ENCODE assay signal across 10 cellular contexts in genomic region chr11:92340839-92341238, GRCh38.
DNase-seq lines count a peak whose midpoint lies in the region; ATAC-seq and TF ChIP-seq lines count a peak whose summit lies in the region.
"Had no signal": no experiment of that assay in that cellular context is flagged by ENCODE, and none has a peak within 500 bp of the region (broad histone marks: within the 10 kb centered on the region; RNA-seq: fewer than 3 reads in every experiment).

No MANE protein-coding gene starts in this region.

- no peaks in the 10 kb centered on the region for H3K9me3 ChIP-seq in AG04450 (ENCODE audit: control insufficient read depth, insufficient read depth, low read length)
- no peaks in the 10 kb centered on the region for H3K9me3 ChIP-seq in OCI-LY1 (ENCODE audit: low read length)

- H3K27me3 ChIP-seq in AG04450 (ENCODE audit: control insufficient read depth, insufficient read depth, low read length) (no peaks in the 10 kb centered on the region), OCI-LY1 (ENCODE audit: insufficient read depth, low read length) (no peaks in the 10 kb centered on the region), foreskin keratinocyte (peaks cover 6% of the 10 kb centered on the region)

- no peak overlapping the region for H3K9ac ChIP-seq in OCI-LY1 (ENCODE audit: low read length)

- no peaks in the 10 kb centered on the region for H3K36me3 ChIP-seq in OCI-LY1 (ENCODE audit: insufficient read depth, low read length)

- ATAC-seq in foreskin keratinocyte (peak; percentile 57), left ventricle myocardium superior (no peak)

- no peaks in the 10 kb centered on the region for H4K20me1 ChIP-seq in OCI-LY1 (ENCODE audit: insufficient read depth, low read length)

- no peaks in the 10 kb centered on the region for H3K9me2 ChIP-seq in OCI-LY1 (ENCODE audit: low read depth, low read length)

- POLR2A ChIA-PET in AG04450 (lab: Yijun Ruan, JAX): no interaction called here

- H3K27ac ChIP-seq in AG04450 (ENCODE audit: low read depth, low read length) (no peak overlapping the region), OCI-LY1 (ENCODE audit: low read depth, low read length, poor library complexity, severe bottlenecking) (no peak overlapping the region), foreskin keratinocyte (no peak overlapping the region)

- no peak overlapping the region for H2AFZ ChIP-seq in OCI-LY1 (ENCODE audit: low read length)

- DNase-seq in AG04450 (ENCODE audit: low read depth, low spot score) (no peak), GM12865 (ENCODE audit: low read depth) (peak; percentile 28), foreskin keratinocyte (peak in 1 of 2 donors; percentile 25), NCI-H2107 treated with DMSO at 0.1 percent for 48 hours (lab: John Stamatoyannopoulos, UW; ENCODE audit: unreplicated experiment) (no peak), NCI-H1694 (lab: John Stamatoyannopoulos, UW) (no peak), left ventricle myocardium superior (no peak)
- no peak for DNase-seq in activated effector memory CD4-positive, alpha-beta T cell treated with Interleukin-2 at 50 U/mL for 16 hours
- DNase-seq: activated naive CD8-positive, alpha-beta T cell treated with anti-CD3 and anti-CD28 coated beads, Interleukin-2, amount 10 ng/mL, durations not matched to agents 7 days and 5 days; stimulated activated CD4-positive, alpha-beta T cell treated with anti-CD3 and anti-CD28 coated beads, Interleukin-2, amount 100 ng/mL, for 48 hours had no signal

- TF ChIP-seq CTCF in AG04450 (IDR thresholded peaks at IDR 0.05; ENCODE audit: low read depth, low read length) (peak; percentile 47), GM12865 (IDR thresholded peaks at IDR 0.05; ENCODE audit: insufficient read depth, low read depth, low read length, missing control alignments) (peak; percentile 46), OCI-LY1 (IDR thresholded peaks at IDR 0.05; ENCODE audit: low read length) (peak; percentile 59), foreskin keratinocyte (conservative IDR thresholded peaks at IDR 0.05) (peak; percentile 58)

- H3K4me3 ChIP-seq in AG04450 (ENCODE audit: low read depth, low read length) (no peak overlapping the region), GM12865 (ENCODE audit: low read depth, low read length) (no peak overlapping the region), OCI-LY1 (ENCODE audit: low read depth, low read length, poor library complexity, severe bottlenecking) (no peak overlapping the region)

- no peaks in the 10 kb centered on the region for H3K79me2 ChIP-seq in OCI-LY1 (ENCODE audit: insufficient read depth, low read length)

- H3K4me1 ChIP-seq in OCI-LY1 (ENCODE audit: insufficient read depth, low read length, severe bottlenecking) (no peaks in the 10 kb centered on the region), foreskin keratinocyte (no peaks in the 10 kb centered on the region)

- CTCF ChIA-PET in AG04450 (lab: Charles Lee): interaction anchor here (1.2 to 1.7 kb wide), 2 partner anchors 11 to 35 kb away, joined by 4 to 6 read pairs; no protein-coding TSS in a partner anchor

- no peaks in the 10 kb centered on the region for H3F3A ChIP-seq in OCI-LY1 (ENCODE audit: insufficient read depth, low read length)

- H3K4me2 ChIP-seq in OCI-LY1 (ENCODE audit: low read length): no peak overlapping the region

- intact Hi-C loops in left ventricle myocardium superior (cut with micrococcal nuclease): no loop called here
